In genomic region chr17:68580236-68580903, GRCh38 we compare ENCODE assay signal across 1 cellular context.
A peak's percentile ranks its signal among the peaks of the same experiment; 100 is the strongest.
TF ChIP-seq lines count a peak whose summit lies in the region.

No MANE protein-coding gene starts in this region.

TF ChIP-seq in HepG2, 621 proteins besides CTCF, POLR2A, EP300 and RAD21 (continued from another document and continues in another):
- TF ChIP-seq ZUFSP (CRISPR knock-in tag; IDR thresholded peaks at IDR 0.05; ENCODE audit: borderline replicate concordance): no peak
- TF ChIP-seq ZGPAT (CRISPR knock-in tag; IDR thresholded peaks at IDR 0.05): peak; percentile 90
- TF ChIP-seq ARNTL (CRISPR knock-in tag; IDR thresholded peaks at IDR 0.05): 0 out of 2 replicates have a peak, but pooled peaks have one; percentile 36
- TF ChIP-seq ZNF414 (CRISPR knock-in tag; IDR thresholded peaks at IDR 0.05): peak; percentile 19; the same call in 1 of the 2 replicates
- TF ChIP-seq RFX3 (CRISPR knock-in tag; IDR thresholded peaks at IDR 0.05): no peak
- TF ChIP-seq ZNF350 (CRISPR knock-in tag; IDR thresholded peaks at IDR 0.05; ENCODE audit: borderline replicate concordance, low read depth): peak; percentile 34; the same call in 1 of the 2 replicates
- TF ChIP-seq KMT2A (CRISPR knock-in tag; IDR thresholded peaks at IDR 0.05): peak; percentile 40; the same call in 1 of the 2 replicates
- 0 out of 2 replicates have a peak, but pooled peaks have one; percentile 33 for TF ChIP-seq KLF9 (CRISPR knock-in tag; IDR thresholded peaks at IDR 0.05; ENCODE audit: low read depth)
- TF ChIP-seq CBX5 (CRISPR knock-in tag; IDR thresholded peaks at IDR 0.05; ENCODE audit: borderline replicate concordance): peak; percentile 30; the same call in 1 of the 2 replicates
- peak; percentile 82 for TF ChIP-seq FOXA3 (CRISPR knock-in tag; IDR thresholded peaks at IDR 0.05)
- TF ChIP-seq ZNF615 (CRISPR knock-in tag; IDR thresholded peaks at IDR 0.05; ENCODE audit: borderline replicate concordance): peak; percentile 83; the same call in 1 of the 2 replicates
- TF ChIP-seq FOSL2 (CRISPR knock-in tag; IDR thresholded peaks at IDR 0.05): peak; percentile 88
- peak; percentile 50; the same call in 1 of the 2 replicates for TF ChIP-seq HDAC1 (CRISPR knock-in tag; IDR thresholded peaks at IDR 0.05)
- TF ChIP-seq ATF1 (CRISPR knock-in tag; IDR thresholded peaks at IDR 0.05): no peak; the same call in 1 of the 2 replicates
- peak; percentile 73; the same call in 1 of the 2 replicates for TF ChIP-seq AHDC1 (CRISPR knock-in tag; IDR thresholded peaks at IDR 0.05; ENCODE audit: borderline replicate concordance)
- TF ChIP-seq DRAP1 (CRISPR knock-in tag; IDR thresholded peaks at IDR 0.05): peak; percentile 18; the same call in 1 of the 2 replicates
- no peak for TF ChIP-seq ZNF263 (CRISPR knock-in tag; IDR thresholded peaks at IDR 0.05)
- TF ChIP-seq MED13 (CRISPR knock-in tag; IDR thresholded peaks at IDR 0.05): 0 out of 2 replicates have a peak, but pooled peaks have one; percentile 45
- no peak for TF ChIP-seq HNRNPL (IDR thresholded peaks at IDR 0.05; ENCODE audit: low read depth, low read length)
- peak; percentile 83 for TF ChIP-seq SALL1 (CRISPR knock-in tag; IDR thresholded peaks at IDR 0.05)
- TF ChIP-seq SAP130 (CRISPR knock-in tag; IDR thresholded peaks at IDR 0.05; ENCODE audit: low read depth): peak; percentile 62
- TF ChIP-seq SOX5 (CRISPR knock-in tag; IDR thresholded peaks at IDR 0.05; ENCODE audit: borderline replicate concordance): peak; percentile 92
- no peak for TF ChIP-seq SOX6 (IDR thresholded peaks at IDR 0.05)
- peak; percentile 97 for TF ChIP-seq SOX6 (CRISPR knock-in tag; IDR thresholded peaks at IDR 0.05)
- TF ChIP-seq HMG20B (CRISPR knock-in tag; conservative IDR thresholded peaks at IDR 0.05): peak; percentile 80
- TF ChIP-seq SRSF4 (IDR thresholded peaks at IDR 0.05; ENCODE audit: low read depth, low read length, poor library complexity, severe bottlenecking): no peak
- peak; percentile 18; the same call in 1 of the 2 replicates for TF ChIP-seq ZFX (CRISPR knock-in tag; IDR thresholded peaks at IDR 0.05; ENCODE audit: low read depth)
- 0 out of 2 replicates have a peak, but pooled peaks have one; percentile 31 for TF ChIP-seq MEIS1 (CRISPR knock-in tag; IDR thresholded peaks at IDR 0.05; ENCODE audit: borderline replicate concordance)
- TF ChIP-seq THAP11 (CRISPR knock-in tag; IDR thresholded peaks at IDR 0.05): 0 out of 2 replicates have a peak, but pooled peaks have one; percentile 29
- TF ChIP-seq TEAD3 (CRISPR knock-in tag; optimal IDR thresholded peaks at IDR 0.05; ENCODE audit: borderline replicate concordance): peak; percentile 33
- TF ChIP-seq ZNF740 (CRISPR knock-in tag; IDR thresholded peaks at IDR 0.05): no peak
- TF ChIP-seq KLF11 (CRISPR knock-in tag; IDR thresholded peaks at IDR 0.05): peak; percentile 45; the same call in 1 of the 2 replicates
- peak; percentile 64 for TF ChIP-seq ZNF629 (CRISPR knock-in tag; conservative IDR thresholded peaks at IDR 0.05)
- TF ChIP-seq HHEX (CRISPR knock-in tag; IDR thresholded peaks at IDR 0.05): peak; percentile 15; the same call in 1 of the 2 replicates
- TF ChIP-seq NFKBIZ (CRISPR knock-in tag; IDR thresholded peaks at IDR 0.05): peak; percentile 99; the same call in 1 of the 2 replicates
- 0 out of 2 replicates have a peak, but pooled peaks have one; percentile 40 for TF ChIP-seq ZNF543 (CRISPR knock-in tag; IDR thresholded peaks at IDR 0.05)
- TF ChIP-seq REST (IDR thresholded peaks at IDR 0.05; ENCODE audit: borderline replicate concordance in 1 of 2, low read depth in 1 of 2, low read length in 2 of 2): peak in 1 of 2 experiments; percentile 51; a peak in 1 of 4 replicates
- TF ChIP-seq ZSCAN29 (CRISPR knock-in tag; conservative IDR thresholded peaks at IDR 0.05): no peak
- TF ChIP-seq TFE3 (CRISPR knock-in tag; IDR thresholded peaks at IDR 0.05): peak; percentile 64; the same call in 1 of the 2 replicates
- peak; percentile 22; the same call in 1 of the 2 replicates for TF ChIP-seq GATAD1 (CRISPR knock-in tag; IDR thresholded peaks at IDR 0.05)
- 0 out of 2 replicates have a peak, but pooled peaks have one; percentile 10 for TF ChIP-seq GABPB1 (CRISPR knock-in tag; IDR thresholded peaks at IDR 0.05)
- TF ChIP-seq ZNF3 (CRISPR knock-in tag; IDR thresholded peaks at IDR 0.05): peak; percentile 33; the same call in 1 of the 2 replicates
- peak; percentile 53; the same call in 1 of the 2 replicates for TF ChIP-seq ETV5 (CRISPR knock-in tag; IDR thresholded peaks at IDR 0.05; ENCODE audit: borderline replicate concordance)
- TF ChIP-seq ARID3A (IDR thresholded peaks at IDR 0.05; ENCODE audit: low read depth, low read length): no peak
- TF ChIP-seq ZBTB7B (CRISPR knock-in tag; IDR thresholded peaks at IDR 0.05): 0 out of 2 replicates have a peak, but pooled peaks have one; percentile 31
